8 cellular contexts compared by ENCODE assay signal in the genomic region with DNA sequence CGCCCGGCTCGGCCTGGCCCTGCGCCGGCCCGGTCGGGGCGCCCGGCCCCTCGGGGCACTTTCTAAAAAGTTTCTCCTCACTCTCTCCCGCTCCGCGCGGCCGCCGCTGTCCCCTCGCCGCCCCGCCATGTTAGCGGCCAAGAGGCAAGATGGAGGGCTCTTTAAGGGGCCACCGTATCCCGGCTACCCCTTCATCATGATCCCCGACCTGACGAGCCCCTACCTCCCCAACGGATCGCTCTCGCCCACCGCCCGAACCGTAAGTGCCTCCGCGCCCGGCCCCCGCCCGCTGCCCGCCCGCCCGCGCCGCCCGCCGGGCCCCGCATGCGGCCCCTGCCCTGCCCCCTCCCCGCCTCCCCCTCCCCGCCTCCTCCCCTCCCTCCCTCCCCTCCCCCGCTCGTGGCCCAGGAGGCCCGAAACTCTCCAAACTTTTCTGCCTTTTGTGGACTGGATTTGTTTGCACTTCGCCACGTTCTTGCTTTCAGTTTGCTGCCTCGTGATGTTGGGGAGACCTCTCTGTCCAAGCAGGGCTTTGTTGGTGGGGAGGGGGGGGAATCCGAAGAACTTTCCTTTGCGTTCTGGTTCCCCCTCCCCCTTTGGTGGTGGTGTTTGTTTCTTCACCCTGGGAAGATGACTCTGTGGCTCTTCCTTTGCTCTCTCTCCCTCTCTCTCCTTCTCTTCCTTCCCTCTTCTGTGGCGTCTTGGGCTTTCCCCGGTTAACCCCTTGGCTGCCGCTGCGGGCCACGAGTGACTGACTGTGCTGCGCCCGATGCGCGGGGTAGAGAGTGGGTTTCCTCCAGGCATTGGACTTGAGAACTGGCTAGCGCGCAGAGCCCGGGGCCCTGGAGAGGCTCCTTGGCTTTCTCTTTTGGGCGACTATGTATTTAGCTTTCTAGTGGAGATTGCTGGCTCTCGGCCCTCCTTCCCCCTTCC. TPM values are rescaled to one million over a fixed set of nuclear protein-coding genes. Genes with fewer than 3 reads are reported as not detected.
DNase-seq lines count a peak whose midpoint lies in the region; ATAC-seq and TF ChIP-seq lines count a peak whose summit lies in the region.

No MANE protein-coding gene starts in this region.

- in situ Hi-C loops in ACHN (cut with HindIII; ENCODE audit: low pct_ligation_motif_present, low pct_unique_long_range_greater_than_20kb, low sequenced_read_pairs) = no loop called here
- in situ Hi-C loops in astrocyte of the cerebellum (cut with HindIII; ENCODE audit: low sequenced_read_pairs) = no loop called here

- ATAC-seq in GM18909 (IDR thresholded peaks at IDR 0.05; ENCODE audit: poor library complexity, unreplicated experiment) = no peak

- no peaks in the 10 kb centered on the region for H3K36me3 ChIP-seq in H7 (replicated peaks; ENCODE audit: control insufficient read depth, insufficient read depth, low read length)

- H3K27me3 ChIP-seq in H7 (ENCODE audit: control insufficient read depth, insufficient read depth, low read length) = no peaks in the 10 kb centered on the region

- TF ChIP-seq CTCF in astrocyte of the cerebellum (IDR thresholded peaks at IDR 0.05; ENCODE audit: low read depth, low read length, missing control alignments) = no peak

- peak; percentile 84 for DNase-seq in ACHN
- DNase-seq in H7 = peak; percentile 84
- peak; percentile 88 for DNase-seq in SKM-1 (lab: John Stamatoyannopoulos, UW; ENCODE audit: unreplicated experiment)
- no peak for DNase-seq in astrocyte of the cerebellum (ENCODE audit: low read depth)
- DNase-seq in hypothalamus (lab: John Stamatoyannopoulos, UW) = peak in 44 of 51 donors; percentile 14 to 70 (median 46)
- peak; percentile 88 for DNase-seq in retina
- DNase-seq in NCI-H1105 treated with DMSO at 0.1 percent for 48 hours (lab: John Stamatoyannopoulos, UW) = no peak

- H3K4me3 ChIP-seq in H7 (ENCODE audit: insufficient read depth, low read depth, low read length) = peak overlapping the region; percentile 81
- H3K4me3 ChIP-seq in astrocyte of the cerebellum (ENCODE audit: low read depth, low read length) = peak overlapping the region; percentile 60

RNA-seq across cellular contexts. Expression of gene TCF7L2, which starts 1.6 kb away (rescaled TPM):
- 10.1 and 12.0 TPM in 2 replicates for total RNA-seq in H7 (2014; rRNA removed; shearing (Covaris generic))

Comparison
In these comparisons a context has a peak if more than half of its experiments do, and no peak if none do; other contexts are left out.
1. DNase-seq: peak in ACHN (single experiment), H7 (single experiment), SKM-1 (single experiment), hypothalamus (44 of 51) and retina (single experiment); none in astrocyte of the cerebellum (single experiment) and NCI-H1105 treated with DMSO at 0.1 percent for 48 hours (single experiment).